ENCODE assay signal across 17 cellular contexts in genomic region chr19:56642711-56643459, GRCh38. TPM values are rescaled to one million over a fixed set of nuclear protein-coding genes. Genes with fewer than 3 reads are reported as not detected.
DNase-seq lines count a peak whose midpoint lies in the region; ATAC-seq, FAIRE-seq and TF ChIP-seq lines count a peak whose summit lies in the region.
"Had no signal": no experiment of that assay in that cellular context is flagged by ENCODE, and none has a peak within 500 bp of the region (broad histone marks: within the 10 kb centered on the region; RNA-seq: fewer than 3 reads in every experiment).

Gene SMIM17, plus strand, starts transcription at chr19:56643159. Its CDS starts 2,509 bp downstream, at chr19:56645668.

- CTCF ChIA-PET in SK-N-SH (lab: Yijun Ruan, JAX): no interaction called here

- no peaks in the 10 kb centered on the region for H4K20me1 ChIP-seq in SK-N-SH (ENCODE audit: insufficient read depth)

- no peak for TF ChIP-seq RAD21 in SK-N-SH (IDR thresholded peaks at IDR 0.05; ENCODE audit: low read length)

- H3F3A ChIP-seq in SK-N-SH (replicated peaks; ENCODE audit: insufficient read depth): no peaks in the 10 kb centered on the region

- no peak for ATAC-seq in SK-N-SH treated with all-trans-retinoic acid at 6 μM for 48 hours
- ATAC-seq: CD8-positive, alpha-beta T cell; HepG2 had no signal

- no peak within 1 kb of the TSS for H3K27ac ChIP-seq in SK-N-SH (ENCODE audit: low read depth in 2 of 2, low read length in 1 of 2)
- H3K27ac ChIP-seq: 22Rv1, GM23248 had no signal

- no peak for TF ChIP-seq EP300 in SK-N-SH (IDR thresholded peaks at IDR 0.05; ENCODE audit: borderline replicate concordance in 1 of 2, low read depth in 1 of 2, low read length in 1 of 2)

- TF ChIP-seq CTCF in SK-N-SH (IDR thresholded peaks at IDR 0.05): no peak

- H3K9ac ChIP-seq in SK-N-SH: no peak within 1 kb of the TSS
- H3K9ac ChIP-seq: GM23248 had no signal

- H3K9me3 ChIP-seq in SK-N-SH: no peaks in the 10 kb centered on the region
- no peaks in the 10 kb centered on the region; the same call in 1 of the 2 replicates for H3K9me3 ChIP-seq in HAP-1

- no peaks in the 10 kb centered on the region for H3K36me3 ChIP-seq in SK-N-SH (replicated peaks in 1 of 2; ENCODE audit: control insufficient read depth in 1 of 2, insufficient read depth in 2 of 2, low read length in 1 of 2)
- no peaks in the 10 kb centered on the region for H3K36me3 ChIP-seq in HAP-1 (replicated peaks)

- DNase-seq in SK-N-SH: peak; percentile 58
- no peak for DNase-seq in frontal cortex (ENCODE audit: low spot score in 2 of 2)
- no peak for DNase-seq in occipital lobe (lab: John Stamatoyannopoulos, UW)
- DNase-seq in HCEC 1CT: no peak
- DNase-seq in HAP-1 (ENCODE audit: low spot score in 2 of 2): no peak
- DNase-seq in activated T-cell treated with anti-CD3 and anti-CD28 coated beads, Interleukin-2, amount 50 U/mL, for 1 hour: no peak
- DNase-seq: Caco-2; CD8-positive, alpha-beta T cell; DMS53; GM23248 had no signal

- 19% methylated on average over 30 of the region's 60 CpGs for WGBS in SK-N-SH (ENCODE audit: low lambda C conversion rate)

- no peaks in the 10 kb centered on the region for H3K79me2 ChIP-seq in SK-N-SH (ENCODE audit: insufficient read depth)

- in situ Hi-C loops in HAP-1 (cut with MboI; ENCODE audit: low sequenced_read_pairs): no loop called here

- no peaks in the 10 kb centered on the region for H3K9me2 ChIP-seq in SK-N-SH

- H3K4me3 ChIP-seq in SK-N-SH (ENCODE audit: low read depth in 2 of 2, low read length in 1 of 2) (no peak within 1 kb of the TSS; a peak in 1 of 4 replicates), HAP-1 (no peak within 1 kb of the TSS)
- H3K4me3 ChIP-seq: GM23248 had no signal

- H2AFZ ChIP-seq in SK-N-SH (ENCODE audit: low read depth): no peak within 1 kb of the TSS
- H2AFZ ChIP-seq: GM23248 had no signal

- H3K4me1 ChIP-seq in SK-N-SH (ENCODE audit: control insufficient read depth in 1 of 2, insufficient read depth in 2 of 2, low read depth in 1 of 2, low read length in 1 of 2): no peaks in the 10 kb centered on the region
- H3K4me1 ChIP-seq in HAP-1: no peaks in the 10 kb centered on the region
- H3K4me1 ChIP-seq: Caco-2 had no signal

- no peak for FAIRE-seq in frontal cortex (lab: Jason Lieb, UNC)
- FAIRE-seq: H54, HepG2 had no signal

- POLR2A ChIA-PET in SK-N-SH (lab: Yijun Ruan, JAX): no interaction called here

- H3K4me2 ChIP-seq in SK-N-SH: no peak within 1 kb of the TSS

- no peaks in the 10 kb centered on the region for H3K27me3 ChIP-seq in SK-N-SH (ENCODE audit: insufficient read depth)
- no peaks in the 10 kb centered on the region for H3K27me3 ChIP-seq in HAP-1 (ENCODE audit: low read depth)

TF ChIP-seq in SK-N-SH, 30 proteins besides CTCF, POLR2A, EP300 and RAD21 (continues in another document):
- TF ChIP-seq SMC3 (IDR thresholded peaks at IDR 0.05; ENCODE audit: low read depth, low read length) (no peak), ZBTB33 (IDR thresholded peaks at IDR 0.05; ENCODE audit: borderline replicate concordance, low read depth) (no peak), ELF1 (IDR thresholded peaks at IDR 0.05) (no peak), TEAD4 (IDR thresholded peaks at IDR 0.05; ENCODE audit: borderline replicate concordance, insufficient read depth) (no peak), GABPA (IDR thresholded peaks at IDR 0.05; ENCODE audit: low read depth) (no peak), TAF1 (IDR thresholded peaks at IDR 0.05; ENCODE audit: borderline replicate concordance, low read depth, low read length) (no peak), MAX (IDR thresholded peaks at IDR 0.05; ENCODE audit: low read depth) (no peak), YY1 (IDR thresholded peaks at IDR 0.05; ENCODE audit: low read depth) (no peak), GATA2 (CRISPR knock-in tag; IDR thresholded peaks at IDR 0.05) (no peak), SIN3A (IDR thresholded peaks at IDR 0.05; ENCODE audit: borderline replicate concordance, low read depth, low read length) (no peak), MXI1 (IDR thresholded peaks at IDR 0.05; ENCODE audit: low read depth, low read length) (no peak), JUND (IDR thresholded peaks at IDR 0.05) (no peak), FOSL2 (IDR thresholded peaks at IDR 0.05; ENCODE audit: borderline replicate concordance, low read depth) (no peak), NFIC (IDR thresholded peaks at IDR 0.05; ENCODE audit: borderline replicate concordance) (no peak), POLR2AphosphoS5 (IDR thresholded peaks at IDR 0.05; ENCODE audit: low read depth, low read length) (no peak), CHD2 (IDR thresholded peaks at IDR 0.05; ENCODE audit: low read length, partially characterized antibody) (no peak), TCF12 (IDR thresholded peaks at IDR 0.05) (no peak)

TF ChIP-seq in SK-N-SH treated with all-trans-retinoic acid at 6 μM for 48 hours, 23 proteins besides CTCF, POLR2A, EP300 and RAD21 (continues in another document):
- TF ChIP-seq PATZ1 (CRISPR knock-in tag; IDR thresholded peaks at IDR 0.05; ENCODE audit: borderline replicate concordance) (no peak), TSHZ2 (CRISPR knock-in tag; IDR thresholded peaks at IDR 0.05) (no peak), CSRNP3 (CRISPR knock-in tag; IDR thresholded peaks at IDR 0.05) (no peak), ISL1 (CRISPR knock-in tag; IDR thresholded peaks at IDR 0.05) (no peak), ZFP3 (CRISPR knock-in tag; IDR thresholded peaks at IDR 0.05) (no peak), ZNF8 (CRISPR knock-in tag; IDR thresholded peaks at IDR 0.05) (no peak), POU6F1 (CRISPR knock-in tag; IDR thresholded peaks at IDR 0.05; ENCODE audit: borderline replicate concordance, low read depth) (no peak), TCF4 (CRISPR knock-in tag; IDR thresholded peaks at IDR 0.05; ENCODE audit: borderline replicate concordance) (no peak)

RNA-seq across cellular contexts. Expression of gene SMIM17, which starts in this region (rescaled TPM):
- 0.05 and 0.06 TPM in 2 replicates for polyA plus RNA-seq in SK-N-SH (2012; rRNA removed)
- 0.16 and 0.19 TPM in 2 replicates for polyA plus RNA-seq in SK-N-SH (2012; cell fraction: cytosol; rRNA removed)
- polyA plus RNA-seq in SK-N-SH (2012; cell fraction: nucleus; rRNA removed): 0.37 and 0.49 TPM in 2 replicates
- total RNA-seq in frontal cortex (26.5 TPM), occipital lobe (20.3 TPM)
- total RNA-seq: Caco-2; CD8-positive, alpha-beta T cell; HT1080 had no signal
- polyA plus RNA-seq: BJ, CD14-positive monocyte, GM23248 had no signal

Comparison
In these comparisons a context has a peak if more than half of its experiments do, and no peak if none do; other contexts are left out.
1. Peak in DNase-seq in SK-N-SH; RNA of the gene not detected or under 1 TPM.